ENCODE assay signal across 11 cellular contexts in genomic region chr1:29960906-29961675, GRCh38.
"Had no signal": no experiment of that assay in that cellular context is flagged by ENCODE, and none has a peak within 500 bp of the region (broad histone marks: within the 10 kb centered on the region; RNA-seq: fewer than 3 reads in every experiment).

No MANE protein-coding gene starts in this region.

- H3K4me3 ChIP-seq: left ventricle myocardium inferior, smooth muscle cell, transverse colon had no signal

- H3K4me1 ChIP-seq: left ventricle myocardium inferior, transverse colon had no signal

- H3K9me3 ChIP-seq: left ventricle myocardium inferior, transverse colon had no signal

- H3K27ac ChIP-seq: left ventricle myocardium inferior, transverse colon had no signal

- DNase-seq: activated CD4-positive, alpha-beta T cell treated with anti-CD3 and anti-CD28 coated beads, Interleukin-2, amount 50 U/mL, for 48 hours; activated naive CD8-positive, alpha-beta T cell treated with anti-CD3 and anti-CD28 coated beads, Interleukin-2, amount 10 ng/mL, durations not matched to agents 7 days and 5 days; activated T-cell treated with anti-CD3 and anti-CD28 coated beads, Interleukin-2, amount 50 U/mL, for 72 hours; anterior cingulate cortex; cerebellar nuclear complex; dermis blood vessel endothelial cell; left ventricle myocardium inferior; right cardiac atrium; T-helper 17 cell; transverse colon had no signal

- H3K36me3 ChIP-seq: left ventricle myocardium inferior, transverse colon had no signal

- ATAC-seq: activated T-cell treated with anti-CD3 and anti-CD28 coated beads, Interleukin-2, amount 50 U/mL, for 72 hours; right cardiac atrium; T-helper 17 cell had no signal
